ENCODE assay signal across 8 cellular contexts in the genomic region with DNA sequence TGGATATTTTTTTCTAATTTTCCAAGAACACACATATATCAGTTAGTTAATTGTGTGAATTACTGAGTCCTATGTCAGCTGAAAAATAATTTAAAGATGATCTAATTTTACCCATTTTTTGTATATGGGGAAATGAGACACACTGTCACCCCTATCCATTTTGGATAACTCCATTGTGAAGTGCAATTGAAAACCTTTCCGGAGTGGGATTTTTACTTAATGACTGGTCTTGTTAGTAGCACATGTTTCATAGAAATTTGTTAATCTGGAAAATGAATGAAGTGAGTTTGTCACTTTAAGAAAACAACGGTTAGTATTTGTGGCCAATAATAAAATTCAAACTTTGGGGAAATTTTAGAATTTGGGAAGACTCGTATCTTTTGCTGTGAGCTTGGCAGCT. TPM values are rescaled to one million over a fixed set of nuclear protein-coding genes. Genes with fewer than 3 reads are reported as not detected.
A peak's percentile ranks its signal among the peaks of the same experiment; 100 is the strongest.
DNase-seq lines count a peak whose midpoint lies in the region; ATAC-seq, FAIRE-seq and TF ChIP-seq lines count a peak whose summit lies in the region.

No MANE protein-coding gene starts in this region.

- intact Hi-C loops in left lung (cut with DNase I): no loop called here

- H3K27ac ChIP-seq in HEK293 (ENCODE audit: extremely low read depth, low read depth, low read length): no peak overlapping the region
- H3K27ac ChIP-seq in left lung: no peak overlapping the region

- no peaks in the 10 kb centered on the region for H3K27me3 ChIP-seq in adipocyte (replicated peaks; ENCODE audit: control insufficient read depth, insufficient read depth, low read length)
- no peaks in the 10 kb centered on the region for H3K27me3 ChIP-seq in left lung

- TF ChIP-seq CTCF in HEK293 (tag by site-specific recombination; IDR thresholded peaks at IDR 0.05) (no peak), left lung (IDR thresholded peaks at IDR 0.05) (no peak)

- no peak for FAIRE-seq in GM12891 (lab: Jason Lieb, UNC)

- H3K4me3 ChIP-seq in HEK293 (ENCODE audit: low read depth, low read length) (peak overlapping the region; percentile 98), adipocyte (ENCODE audit: low read length) (peak overlapping the region; percentile 93), left lung (peak overlapping the region; percentile 63 to 96)

- no peak for TF ChIP-seq POLR2A in GM12891 (IDR thresholded peaks at IDR 0.05; ENCODE audit: low read depth, low read length)

- CTCF ChIA-PET in HEK293 (lab: Yijun Ruan, JAX): interaction anchor here (0.8 to 1.2 kb wide), 3 partner anchors 32 to 121 kb away, joined by 3 to 4 read pairs (median 3); no protein-coding TSS in a partner anchor

- H3K36me3 ChIP-seq in HEK293 (ENCODE audit: control insufficient read depth in 2 of 2, insufficient read depth in 1 of 2, low read length in 2 of 2): peaks cover 23 to 31% of the 10 kb centered on the region in 2 experiments
- peaks cover 31% of the 10 kb centered on the region for H3K36me3 ChIP-seq in adipocyte (ENCODE audit: control insufficient read depth, insufficient read depth, low read length, severe bottlenecking)
- H3K36me3 ChIP-seq in left lung: peaks cover 0 to 33% of the 10 kb centered on the region in 2 donors

- H3K4me1 ChIP-seq in HEK293 (ENCODE audit: control insufficient read depth, insufficient read depth, low read length) (peaks cover 8% of the 10 kb centered on the region), adipocyte (ENCODE audit: control insufficient read depth, insufficient read depth, low read length) (peaks cover 26% of the 10 kb centered on the region), left lung (peaks cover 16 to 49% of the 10 kb centered on the region in 2 donors)

- POLR2A ChIA-PET in HEK293 (lab: Yijun Ruan, JAX): interaction anchor here (0.5 kb wide), 1 partner anchor 24 kb away, joined by 3 read pairs; no protein-coding TSS in a partner anchor

- H3K9ac ChIP-seq in adipocyte (ENCODE audit: low read length): peak overlapping the region; percentile 98

- DNase-seq in AG08395 (ENCODE audit: low spot score) (peak; percentile 6), adipocyte (ENCODE audit: low read depth) (peak; percentile 45), left lung (no peak), germinal center (ENCODE audit: low spot score) (no peak), left lobe of liver (ENCODE audit: low spot score) (no peak), T1000 (lab: John Stamatoyannopoulos, UW) (no peak), GM12891 (ENCODE audit: insufficient read length, low spot score) (no peak)

- no peak for ATAC-seq in left lung
- ATAC-seq in left lobe of liver: no peak

- no peaks in the 10 kb centered on the region for H3K9me3 ChIP-seq in HEK293 (ENCODE audit: control insufficient read depth, insufficient read depth, low read depth, low read length)
- no peaks in the 10 kb centered on the region for H3K9me3 ChIP-seq in adipocyte (ENCODE audit: control insufficient read depth, low read length)
- H3K9me3 ChIP-seq in left lung: no peaks in the 10 kb centered on the region

TF ChIP-seq in HEK293, 187 proteins besides CTCF, POLR2A, EP300 and RAD21:
- no peak for TF ChIP-seq IKZF3 (tag by site-specific recombination; IDR thresholded peaks at IDR 0.05)
- TF ChIP-seq ZNF701 (tag by site-specific recombination; IDR thresholded peaks at IDR 0.05): no peak
- no peak for TF ChIP-seq YY2 (tag by site-specific recombination; IDR thresholded peaks at IDR 0.05)
- no peak for TF ChIP-seq ZNF514 (tag by site-specific recombination; IDR thresholded peaks at IDR 0.05)
- TF ChIP-seq SETDB1 (IDR thresholded peaks at IDR 0.05; ENCODE audit: insufficient read length, low read length): no peak
- no peak for TF ChIP-seq RBAK (tag by site-specific recombination; IDR thresholded peaks at IDR 0.05)

TF ChIP-seq in GM12891, 5 proteins besides CTCF, POLR2A, EP300 and RAD21:
- TF ChIP-seq PAX5 (IDR thresholded peaks at IDR 0.05; ENCODE audit: insufficient read depth, low read length, severe bottlenecking): no peak
- no peak for TF ChIP-seq TAF1 (IDR thresholded peaks at IDR 0.05; ENCODE audit: low read depth, low read length)
- TF ChIP-seq SPI1 (IDR thresholded peaks at IDR 0.05; ENCODE audit: low read depth, low read length): no peak
- no peak for TF ChIP-seq POLR2AphosphoS5 (IDR thresholded peaks at IDR 0.05; ENCODE audit: low read depth, low read length)
- TF ChIP-seq POU2F2 (IDR thresholded peaks at IDR 0.05; ENCODE audit: low read depth, low read length): no peak

RNA-seq across cellular contexts. Expression of gene GARS1, which starts 2.0 kb away (rescaled TPM):
- total RNA-seq in left lung (100 to 1,000 TPM; 102 to 131 TPM), left lobe of liver (37.0 TPM)
- polyA plus RNA-seq in GM12891 (2012; ENCODE audit: low read depth, missing spikeins): 98.7 TPM

Comparison
In these comparisons a context has a peak if more than half of its experiments do, and no peak if none do; other contexts are left out.
1. DNase-seq: peak in AG08395 (single experiment) and adipocyte (single experiment); none in left lung (0 of 2), germinal center (single experiment), left lobe of liver (single experiment), T1000 (single experiment) and GM12891 (single experiment).
2. Peak in every context shown above with its lines, with median percentiles within 50 percentile points of each other: H3K4me3 ChIP-seq.